Comparison of ENCODE assay signal across 28 cellular contexts in the genomic region with DNA sequence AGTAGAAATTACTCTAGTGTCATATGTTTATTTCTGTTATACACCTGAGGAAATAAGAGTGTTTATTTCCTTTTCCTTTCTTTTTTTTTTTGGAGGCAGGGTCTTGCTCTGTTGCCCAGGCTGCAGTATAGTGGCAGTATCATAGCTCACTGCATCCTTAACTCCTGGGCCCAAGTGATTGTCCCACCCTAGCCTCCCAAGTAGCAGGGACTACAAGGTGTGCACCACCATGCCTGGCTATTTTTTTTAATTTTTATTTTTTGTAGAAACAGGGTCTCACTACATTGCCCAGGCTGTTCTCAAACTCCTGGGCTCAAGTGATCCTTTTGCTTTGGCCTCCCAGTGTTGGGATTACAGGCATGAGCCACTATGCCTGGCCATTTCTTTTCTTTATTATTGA.
"Had no signal": no experiment of that assay in that cellular context is flagged by ENCODE, and none has a peak within 500 bp of the region (broad histone marks: within the 10 kb centered on the region; RNA-seq: fewer than 3 reads in every experiment).

No MANE protein-coding gene starts in this region.

- H3K4me1 Mint-ChIP-seq: stimulated activated effector memory CD8-positive, alpha-beta T cell treated with anti-CD3 and anti-CD28 coated beads, Interleukin-12 subunit alpha, Interleukin-12 subunit beta, amount 100 ng/mL, for 72 hours; stimulated activated naive CD8-positive, alpha-beta T cell treated with anti-CD3 and anti-CD28 coated beads, Interleukin-15, amount 100 ng/mL, for 72 hours had no signal

- H3K27ac Mint-ChIP-seq: stimulated activated effector memory CD8-positive, alpha-beta T cell treated with anti-CD3 and anti-CD28 coated beads, Interleukin-12 subunit alpha, Interleukin-12 subunit beta, amount 100 ng/mL, for 72 hours; stimulated activated memory B cell treated with anti-CD40 and anti-IgM and Interleukin-4, amounts not matched to agents 10 μg/mL and 1 μg/mL and 100 μg/mL, for 72 hours; stimulated activated naive B cell treated with anti-CD40 and anti-IgM and Interleukin-4, amounts not matched to agents 10 μg/mL and 1 μg/mL and 100 μg/mL, for 72 hours; stimulated activated naive CD8-positive, alpha-beta T cell treated with anti-CD3 and anti-CD28 coated beads, Interleukin-15, amount 100 ng/mL, for 72 hours; stimulated activated naive CD8-positive, alpha-beta T cell treated with anti-CD3 and anti-CD28 coated beads, Interleukin-15, Interleukin-2, amounts not matched to agents 100 ng/mL and 50 ng/mL, for 24 hours; type B pancreatic cell had no signal

- H3K9me3 ChIP-seq: testis, thyroid gland, uterus, vagina had no signal

- H3K4me3 ChIP-seq: stomach, suprapubic skin, testis, thoracic aorta, thyroid gland, tibial artery, tibial nerve, transverse colon, upper lobe of left lung, upper lobe of right lung, uterus, vagina had no signal

- H3K4me3 Mint-ChIP-seq: stimulated activated effector memory CD8-positive, alpha-beta T cell treated with anti-CD3 and anti-CD28 coated beads, Interleukin-12 subunit alpha, Interleukin-12 subunit beta, amount 100 ng/mL, for 72 hours; stimulated activated memory B cell treated with anti-CD40 and anti-IgM and Interleukin-4, amounts not matched to agents 10 μg/mL and 1 μg/mL and 100 μg/mL, for 72 hours; stimulated activated naive B cell treated with anti-CD40 and anti-IgM and Interleukin-4, amounts not matched to agents 10 μg/mL and 1 μg/mL and 100 μg/mL, for 72 hours; stimulated activated naive CD8-positive, alpha-beta T cell treated with anti-CD3 and anti-CD28 coated beads, Interleukin-15, amount 100 ng/mL, for 72 hours; stimulated activated naive CD8-positive, alpha-beta T cell treated with anti-CD3 and anti-CD28 coated beads, Interleukin-15, Interleukin-2, amounts not matched to agents 100 ng/mL and 50 ng/mL, for 24 hours; type B pancreatic cell had no signal

- H3K27me3 Mint-ChIP-seq: stimulated activated memory B cell treated with anti-CD40 and anti-IgM and Interleukin-4, amounts not matched to agents 10 μg/mL and 1 μg/mL and 100 μg/mL, for 72 hours; type B pancreatic cell had no signal

- ATAC-seq: stimulated activated effector memory CD8-positive, alpha-beta T cell treated with anti-CD3 and anti-CD28 coated beads, Interleukin-12 subunit alpha, Interleukin-12 subunit beta, amount 100 ng/mL, for 72 hours; stimulated activated memory B cell treated with anti-CD40 and anti-IgM and Interleukin-4, amounts not matched to agents 10 μg/mL and 1 μg/mL and 100 μg/mL, for 72 hours; stimulated activated naive B cell treated with anti-CD40 and anti-IgM and Interleukin-4, amounts not matched to agents 10 μg/mL and 1 μg/mL and 100 μg/mL, for 72 hours; stimulated activated naive CD8-positive, alpha-beta T cell treated with anti-CD3 and anti-CD28 coated beads, Interleukin-15, amount 100 ng/mL, for 72 hours; stimulated activated naive CD8-positive, alpha-beta T cell treated with anti-CD3 and anti-CD28 coated beads, Interleukin-15, Interleukin-2, amounts not matched to agents 100 U/mL and 50 U/mL, for 24 hours had no signal

- H3K27ac ChIP-seq: stomach, suprapubic skin, testis, thoracic aorta, thyroid gland, tibial artery, tibial nerve, transverse colon, upper lobe of left lung, upper lobe of right lung, uterus, vagina had no signal

- FAIRE-seq: urothelium cell line had no signal

- DNase-seq: stimulated activated CD4-positive, alpha-beta T cell treated with anti-CD3 and anti-CD28 coated beads, Interleukin-2, amount 100 ng/mL, for 48 hours; stimulated activated CD4-positive, alpha-beta T cell treated with anti-CD3 and anti-CD28 coated beads, Interleukin-4, amount 100 ng/mL, for 1 hour; stimulated activated CD4-positive, alpha-beta T cell treated with anti-CD3 and anti-CD28 coated beads, Interleukin-4, amount 100 ng/mL, for 24 hours; stimulated activated CD4-positive, alpha-beta T cell treated with anti-CD3 and anti-CD28 coated beads, Interleukin-4, amount 100 ng/mL, for 4 hours; stimulated activated CD8-positive, alpha-beta memory T cell treated with anti-CD3 and anti-CD28 coated beads, Interleukin-4, amount 100 ng/mL, for 48 hours; stimulated activated naive B cell treated with anti-CD40 and anti-IgM and Interleukin-4, amounts not matched to agents 10 μg/mL and 1 μg/mL and 100 μg/mL, for 72 hours; stimulated activated naive CD4-positive, alpha-beta T cell; stimulated activated naive CD4-positive, alpha-beta T cell treated with Interleukin-2 at 50 U/mL for 16 hours; stimulated activated naive CD8-positive, alpha-beta T cell treated with anti-CD3 and anti-CD28 coated beads, Interleukin-15, amount 100 ng/mL, for 72 hours; stimulated activated naive CD8-positive, alpha-beta T cell treated with anti-CD3 and anti-CD28 coated beads, Interleukin-15, Interleukin-2, amounts not matched to agents 100 U/mL and 50 U/mL, for 24 hours; stomach; testis; thyroid gland; tibial artery; transverse colon; trophoblast cell; upper lobe of left lung; upper lobe of right lung; uterus had no signal

- H3K36me3 ChIP-seq: suprapubic skin, thoracic aorta, thyroid gland, tibial artery, tibial nerve, transverse colon, upper lobe of left lung, upper lobe of right lung, uterus had no signal

- H3K36me3 Mint-ChIP-seq: stimulated activated effector memory CD8-positive, alpha-beta T cell treated with anti-CD3 and anti-CD28 coated beads, Interleukin-12 subunit alpha, Interleukin-12 subunit beta, amount 100 ng/mL, for 72 hours; type B pancreatic cell had no signal

- H3K27me3 ChIP-seq: stomach, suprapubic skin, testis, thyroid gland, tibial artery, tibial nerve, transverse colon, upper lobe of left lung, upper lobe of right lung, uterus, vagina had no signal

- H3K4me1 ChIP-seq: testis, thyroid gland, upper lobe of right lung, uterus had no signal
